20 cellular contexts compared by ENCODE assay signal in the genomic region with DNA sequence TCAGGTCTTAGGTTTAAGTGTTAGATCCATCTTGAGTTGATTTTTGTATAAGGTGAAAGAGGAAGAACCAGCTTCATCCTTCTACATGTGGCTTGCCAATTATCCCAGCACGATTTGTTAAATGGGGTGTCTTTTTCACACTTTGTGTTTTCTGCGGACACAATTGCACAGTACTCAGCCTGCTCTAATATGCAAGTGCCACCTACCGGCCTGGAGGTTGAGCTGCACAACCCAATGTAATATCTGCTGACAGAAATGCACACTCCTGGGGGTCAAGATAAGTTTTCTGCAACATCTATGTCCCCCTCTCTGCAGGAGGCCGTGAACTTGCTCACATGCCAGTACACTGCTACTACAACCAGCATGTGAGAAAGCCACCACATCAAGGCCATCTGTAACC.
A peak's percentile ranks its signal among the peaks of the same experiment; 100 is the strongest.
DNase-seq lines count a peak whose midpoint lies in the region; ATAC-seq, FAIRE-seq and TF ChIP-seq lines count a peak whose summit lies in the region.
"Had no signal": no experiment of that assay in that cellular context is flagged by ENCODE, and none has a peak within 500 bp of the region (broad histone marks: within the 10 kb centered on the region; RNA-seq: fewer than 3 reads in every experiment).

No MANE protein-coding gene starts in this region.

- H3K4me3 Mint-ChIP-seq in MCF 10A (ENCODE audit: unreplicated experiment) (no peak overlapping the region), HFFc6 (no peak overlapping the region)
- H3K4me3 Mint-ChIP-seq in effector memory CD8-positive, alpha-beta T cell: no peak overlapping the region
- H3K4me3 Mint-ChIP-seq: T-helper 17 cell had no signal

- H3K9me3 Mint-ChIP-seq in MCF 10A (ENCODE audit: unreplicated experiment) (peaks cover 7% of the 10 kb centered on the region), HFFc6 (peaks cover 24% of the 10 kb centered on the region)
- peaks cover 0 to 5% of the 10 kb centered on the region in 2 donors for H3K9me3 Mint-ChIP-seq in effector memory CD8-positive, alpha-beta T cell

- 27% methylated on average over 4 of the region's 4 CpGs for WGBS in mammary epithelial cell (ENCODE audit: low coverage, missing lambda C conversion rate)
- WGBS in pancreas, 2 donors: 59 to 68% methylated on average over 4 of the region's 4 CpGs

- no peak overlapping the region for H3K4me2 ChIP-seq in mammary epithelial cell (ENCODE audit: insufficient read depth, low read depth, low read length)

- dilution Hi-C loops in mammary epithelial cell (cut with HindIII; ENCODE audit: low sequenced_read_pairs): no loop called here

- H3K27me3 ChIP-seq in mammary epithelial cell (ENCODE audit: insufficient read depth, low read length) (no peaks in the 10 kb centered on the region), pancreas (no peaks in the 10 kb centered on the region)
- H3K27me3 ChIP-seq: MG63 had no signal

- H3K27me3 Mint-ChIP-seq in MCF 10A (ENCODE audit: insufficient read depth, unreplicated experiment) (peaks cover 25% of the 10 kb centered on the region), HFFc6 (ENCODE audit: insufficient read depth) (no peaks in the 10 kb centered on the region)
- no peaks in the 10 kb centered on the region for H3K27me3 Mint-ChIP-seq in effector memory CD8-positive, alpha-beta T cell
- H3K27me3 Mint-ChIP-seq: T-helper 17 cell had no signal

- no peak overlapping the region for H3K9ac ChIP-seq in mammary epithelial cell (ENCODE audit: insufficient read depth, low read length)

- H3K4me1 Mint-ChIP-seq in MCF 10A (ENCODE audit: insufficient read depth, unreplicated experiment) (no peaks in the 10 kb centered on the region), HFFc6 (ENCODE audit: low read depth) (no peaks in the 10 kb centered on the region)
- no peaks in the 10 kb centered on the region for H3K4me1 Mint-ChIP-seq in effector memory CD8-positive, alpha-beta T cell (ENCODE audit: low read depth in 2 of 2)
- H3K4me1 Mint-ChIP-seq: T-helper 17 cell had no signal

- H3K36me3 Mint-ChIP-seq in MCF 10A (ENCODE audit: insufficient read depth, unreplicated experiment) (no peaks in the 10 kb centered on the region), HFFc6 (ENCODE audit: low read depth) (no peaks in the 10 kb centered on the region)
- no peaks in the 10 kb centered on the region for H3K36me3 Mint-ChIP-seq in effector memory CD8-positive, alpha-beta T cell (ENCODE audit: insufficient read depth)

- ATAC-seq in pancreas: no peak
- ATAC-seq in effector memory CD8-positive, alpha-beta T cell (replicated peaks): no peak
- ATAC-seq: K562, T-helper 17 cell had no signal

- intact Hi-C loops in mammary epithelial cell (cut with micrococcal nuclease): no loop called here
- intact Hi-C loops in MCF 10A (cut with micrococcal nuclease): no loop called here
- intact Hi-C loops in pancreas (cut with DNase I): no loop called here

- H3K27ac ChIP-seq in mammary epithelial cell (ENCODE audit: insufficient read depth, low read depth, low read length): no peak overlapping the region
- no peak overlapping the region for H3K27ac ChIP-seq in pancreas

- no peaks in the 10 kb centered on the region for H4K20me1 ChIP-seq in mammary epithelial cell (ENCODE audit: insufficient read depth, low read length)

- FAIRE-seq in pancreas (lab: Jason Lieb, UNC): no peak
- FAIRE-seq: K562 had no signal

- H3K27ac Mint-ChIP-seq in MCF 10A (ENCODE audit: low read depth, unreplicated experiment): no peak overlapping the region
- no peak overlapping the region for H3K27ac Mint-ChIP-seq in effector memory CD8-positive, alpha-beta T cell
- H3K27ac Mint-ChIP-seq in HFFc6: no peak overlapping the region
- H3K27ac Mint-ChIP-seq: T-helper 17 cell had no signal

- H3K4me1 ChIP-seq in mammary epithelial cell (ENCODE audit: insufficient read depth, low read length) (no peaks in the 10 kb centered on the region), pancreas (no peaks in the 10 kb centered on the region)

- CTCF ChIA-PET in mammary epithelial cell (lab: Charles Lee; ENCODE audit: low non-redundant PET): no interaction called here
- CTCF ChIA-PET in MCF 10A (lab: Yijun Ruan, JAX): interaction anchor here (0.7 kb wide), 1 partner anchor 1022 kb away, joined by 3 read pairs; no protein-coding TSS in a partner anchor

- TF ChIP-seq CTCF in mammary epithelial cell (conservative IDR thresholded peaks at IDR 0.05 in 1 of 2, IDR thresholded peaks at IDR 0.05 in 1 of 2; ENCODE audit: extremely low read depth in 1 of 2, insufficient read depth in 1 of 2, low read depth in 1 of 2, low read length in 2 of 2): peak; percentile 19 to 40
- no peak for TF ChIP-seq CTCF in MCF 10A (IDR thresholded peaks at IDR 0.05; ENCODE audit: unreplicated experiment)
- TF ChIP-seq CTCF in LNCAP (IDR thresholded peaks at IDR 0.05): peak; percentile 59
- no peak for TF ChIP-seq CTCF in pancreas (IDR thresholded peaks at IDR 0.05)
- no peak for TF ChIP-seq CTCF in HFFc6 (IDR thresholded peaks at IDR 0.05)

- DNase-seq in mammary epithelial cell (no peak), MCF 10A (ENCODE audit: unreplicated experiment) (no peak), SK-MEL-5 (ENCODE audit: low read depth, low spot score) (peak; percentile 35), AG08396 (ENCODE audit: low spot score) (no peak), pancreas (no peak), HFFc6 (no peak)
- no peak for DNase-seq in effector memory CD8-positive, alpha-beta T cell
- DNase-seq: C1 segment of cervical spinal cord, DMS 273 treated with DMSO at 0.1 percent for 48 hours, GDM1, HCEC 1CT, MG63, NCI-H1105, NCI-H1694 treated with DMSO at 0.1 percent for 48 hours, NCI-H226, NCI-H526, SHP77 treated with DMSO at 0.1 percent for 48 hours, T-helper 17 cell had no signal

- H3K4me3 ChIP-seq in mammary epithelial cell (replicated peaks in 1 of 3; ENCODE audit: insufficient read depth in 1 of 3, low read depth in 2 of 3, low read length in 3 of 3) (no peak overlapping the region), pancreas (no peak overlapping the region)
- H3K4me3 ChIP-seq: K562, MG63 had no signal

- H3K9me3 ChIP-seq in mammary epithelial cell (replicated peaks; ENCODE audit: insufficient read depth, low read length) (no peaks in the 10 kb centered on the region), pancreas (no peaks in the 10 kb centered on the region)
- H3K9me3 ChIP-seq: MG63 had no signal

- POLR2A ChIA-PET in MCF 10A (lab: Yijun Ruan, JAX): no interaction called here

- in situ Hi-C loops in mammary epithelial cell (cut with MboI; ENCODE audit: low sequenced_read_pairs in 2 of 2) (no loop called here), SK-MEL-5 (cut with HindIII; ENCODE audit: low pct_unique_long_range_greater_than_20kb, low sequenced_read_pairs) (no loop called here)

- H2AFZ ChIP-seq in mammary epithelial cell (ENCODE audit: low read depth, low read length): no peak overlapping the region

- no peaks in the 10 kb centered on the region for H3K79me2 ChIP-seq in mammary epithelial cell (ENCODE audit: insufficient read depth, low read length)

- BruUV-seq in mammary epithelial cell (replicated peaks; lab: Mats Ljungman, UMichigan) (no TSS peak), MCF 10A (replicated peaks; lab: Mats Ljungman, UMichigan) (no TSS peak)

- no peaks in the 10 kb centered on the region for H3K36me3 ChIP-seq in mammary epithelial cell (ENCODE audit: insufficient read depth, low read length)
- H3K36me3 ChIP-seq in pancreas: no peaks in the 10 kb centered on the region
- H3K36me3 ChIP-seq: MG63 had no signal

Comparison
In these comparisons a context has a peak if more than half of its experiments do, and no peak if none do; other contexts are left out.
1. CTCF ChIP-seq: peak in mammary epithelial cell (2 of 2) and LNCAP (single experiment); none in MCF 10A (single experiment), pancreas (0 of 4) and HFFc6 (single experiment).